In genomic region chr10:133230387-133231195, GRCh38 we compare ENCODE assay signal across 10 cellular contexts. TPM values are rescaled to one million over a fixed set of nuclear protein-coding genes. Genes with fewer than 3 reads are reported as not detected.
DNase-seq lines count a peak whose midpoint lies in the region; ATAC-seq and TF ChIP-seq lines count a peak whose summit lies in the region.
"Had no signal": no experiment of that assay in that cellular context is flagged by ENCODE, and none has a peak within 500 bp of the region (broad histone marks: within the 10 kb centered on the region; RNA-seq: fewer than 3 reads in every experiment).

No MANE protein-coding gene starts in this region.

- intact Hi-C loops in vagina (cut with DNase I), result no loop called here

- no peak overlapping the region for H4K8ac ChIP-seq in neuronal stem cell (ENCODE audit: low read depth, low read length)

- H4K91ac ChIP-seq in neuronal stem cell (ENCODE audit: low read depth, low read length, poor library complexity), result no peak overlapping the region

- DNase-seq in NCI-H2227 (lab: John Stamatoyannopoulos, UW; ENCODE audit: unreplicated experiment) (peak; percentile 24), NCI-H2227 treated with DMSO at 0.1 percent for 48 hours (lab: John Stamatoyannopoulos, UW) (no peak), coronary artery (ENCODE audit: low spot score) (no peak), neuronal stem cell (ENCODE audit: low spot score) (no peak), vagina (ENCODE audit: extremely low spot score in 2 of 2) (no peak)
- DNase-seq: effector memory CD4-positive, alpha-beta T cell had no signal

- peak overlapping the region; percentile 93 for H3K23ac ChIP-seq in neuronal stem cell (ENCODE audit: low read depth, low read length, poor library complexity)

- H2BK15ac ChIP-seq in neuronal stem cell (ENCODE audit: low read length), result no peak overlapping the region

- H2BK120ac ChIP-seq in neuronal stem cell (ENCODE audit: low read depth, low read length), result no peak overlapping the region

- peak overlapping the region; percentile 88 for H2AK5ac ChIP-seq in neuronal stem cell (ENCODE audit: low read depth, low read length)

- no peak for TF ChIP-seq POLR2A in vagina (IDR thresholded peaks at IDR 0.05)

- peak overlapping the region; percentile 84 for H2BK12ac ChIP-seq in neuronal stem cell (ENCODE audit: low read length)

- H3K4ac ChIP-seq in neuronal stem cell (ENCODE audit: low read length), result no peak overlapping the region

- no peaks in the 10 kb centered on the region for H3K9me3 ChIP-seq in HUES64 (ENCODE audit: insufficient read depth, low read depth, low read length)
- H3K9me3 ChIP-seq in neuronal stem cell (replicated peaks in 1 of 2; ENCODE audit: control insufficient read depth in 2 of 2, insufficient read depth in 1 of 2, low read depth in 1 of 2, low read length in 2 of 2), result peaks cover 0 to 11% of the 10 kb centered on the region in 2 donors
- no peaks in the 10 kb centered on the region for H3K9me3 ChIP-seq in vagina

- H3K79me1 ChIP-seq in neuronal stem cell (ENCODE audit: low read depth, low read length), result no peaks in the 10 kb centered on the region

- TF ChIP-seq CTCF in coronary artery (IDR thresholded peaks at IDR 0.05) (no peak), vagina (IDR thresholded peaks at IDR 0.05) (no peak)

- H3K36me3 ChIP-seq in HUES64 (ENCODE audit: insufficient read depth, low read length) (no peaks in the 10 kb centered on the region), neuronal stem cell (replicated peaks in 1 of 2; ENCODE audit: control insufficient read depth in 2 of 2, insufficient read depth in 2 of 2, low read length in 2 of 2) (no peaks in the 10 kb centered on the region), vagina (no peaks in the 10 kb centered on the region)

- ATAC-seq in GM21367 (IDR thresholded peaks at IDR 0.05; ENCODE audit: unreplicated experiment), result no peak
- no peak for ATAC-seq in GM21423 (IDR thresholded peaks at IDR 0.05; ENCODE audit: unreplicated experiment)

- H2AFZ ChIP-seq in neuronal stem cell (ENCODE audit: low read length), result peak overlapping the region; percentile 56
- H2AFZ ChIP-seq: parathyroid adenoma had no signal

- peak overlapping the region; percentile 91 for H3K4me2 ChIP-seq in neuronal stem cell (ENCODE audit: insufficient read depth, low read length, poor library complexity, severe bottlenecking)

- H3K27ac ChIP-seq in HUES64 (ENCODE audit: low read depth, low read length), result no peak overlapping the region
- no peak overlapping the region for H3K27ac ChIP-seq in coronary artery
- H3K27ac ChIP-seq in neuronal stem cell (replicated peaks; ENCODE audit: low read length), result no peak overlapping the region
- no peak overlapping the region for H3K27ac ChIP-seq in vagina
- H3K27ac ChIP-seq: parathyroid adenoma had no signal

- H3K14ac ChIP-seq in neuronal stem cell (ENCODE audit: low read length), result peak overlapping the region; percentile 56

- H2BK5ac ChIP-seq in neuronal stem cell (ENCODE audit: low read length), result no peak overlapping the region

- H3K27me3 ChIP-seq in HUES64 (ENCODE audit: insufficient read depth, low read length) (peaks cover 69% of the 10 kb centered on the region), neuronal stem cell (ENCODE audit: control insufficient read depth in 3 of 3, insufficient read depth in 3 of 3, low read depth in 1 of 3, low read length in 3 of 3) (peaks cover 19 to 80% (median 69%) of the 10 kb centered on the region in 3 experiments), vagina (peaks cover 4% of the 10 kb centered on the region)

- peak overlapping the region; percentile 17 for H3K18ac ChIP-seq in neuronal stem cell (ENCODE audit: low read length)

- H3K4me3 ChIP-seq in HUES64 (ENCODE audit: low read length) (peak overlapping the region; percentile 47), coronary artery (peak overlapping the region; percentile 60), neuronal stem cell (ENCODE audit: low read length in 2 of 2) (peak overlapping the region in 1 of 2 donors; percentile 74), vagina (peak overlapping the region in 1 of 2 donors; percentile 31)

- H3K9ac ChIP-seq in HUES64 (ENCODE audit: low read depth, low read length), result peak overlapping the region; percentile 24; the same call in 1 of the 2 replicates
- H3K9ac ChIP-seq in neuronal stem cell (ENCODE audit: low read depth, low read length, poor library complexity), result peak overlapping the region; percentile 77
- H3K9ac ChIP-seq: parathyroid adenoma had no signal

- WGBS in HUES64, result 1% methylated on average over 122 of the region's 122 CpGs
- WGBS in neuronal stem cell (ENCODE audit: extremely low coverage in 2 of 2, insufficient read length in 2 of 2, insufficient replicate concordance in 1 of 2), 2 donors, result no CpG with 5 or more reads among the region's 122 CpGs

- H3K4me1 ChIP-seq in HUES64 (ENCODE audit: insufficient read depth, low read length), result no peaks in the 10 kb centered on the region; the same call in 1 of the 2 replicates
- peaks cover 0 to 7% of the 10 kb centered on the region in 2 donors for H3K4me1 ChIP-seq in neuronal stem cell (ENCODE audit: control insufficient read depth in 2 of 2, insufficient read depth in 1 of 2, low read depth in 1 of 2, low read length in 2 of 2)
- H3K4me1 ChIP-seq in vagina, result peaks cover 7% of the 10 kb centered on the region
- H3K4me1 ChIP-seq: parathyroid adenoma had no signal

RNA-seq across cellular contexts. Expression of gene UTF1, which starts 0.6 kb away (rescaled TPM):
- polyA plus RNA-seq in HUES64 (2013, experiment 1 of 2), result 9.1 TPM
- polyA plus RNA-seq in HUES64 (2013, experiment 2 of 2), result 10.8 TPM
- polyA plus RNA-seq in neuronal stem cell (2013, experiment 1 of 2), result 0.35 TPM
- 0.33 TPM for polyA plus RNA-seq in neuronal stem cell (2013, experiment 2 of 2)
- total RNA-seq in vagina, result not detected

RNA-seq across cellular contexts. Expression of gene VENTX, which starts 7.1 kb away (rescaled TPM):
- 4.0 TPM for polyA plus RNA-seq in HUES64 (2013, experiment 1 of 2)
- polyA plus RNA-seq in HUES64 (2013, experiment 2 of 2), result 4.4 TPM
- 0.42 TPM for polyA plus RNA-seq in neuronal stem cell (2013, experiment 1 of 2)
- 0.35 TPM for polyA plus RNA-seq in neuronal stem cell (2013, experiment 2 of 2)
- 0.98 TPM for total RNA-seq in vagina

RNA-seq across cellular contexts. Expression of gene ADAM8, which starts 46.1 kb away (rescaled TPM):
- 0.90 TPM for polyA plus RNA-seq in HUES64 (2013, experiment 1 of 2)
- 1.1 TPM for polyA plus RNA-seq in HUES64 (2013, experiment 2 of 2)
- polyA plus RNA-seq in neuronal stem cell (2013, experiment 1 of 2), result 1.1 TPM
- 1.3 TPM for polyA plus RNA-seq in neuronal stem cell (2013, experiment 2 of 2)
- 11.0 TPM for total RNA-seq in vagina
